20 cellular contexts compared by ENCODE assay signal in genomic region chr13:43227721-43228120, GRCh38.
A peak's percentile ranks its signal among the peaks of the same experiment; 100 is the strongest.
DNase-seq lines count a peak whose midpoint lies in the region; ATAC-seq and TF ChIP-seq lines count a peak whose summit lies in the region.
"Had no signal": no experiment of that assay in that cellular context is flagged by ENCODE, and none has a peak within 500 bp of the region (broad histone marks: within the 10 kb centered on the region; RNA-seq: fewer than 3 reads in every experiment).

No MANE protein-coding gene starts in this region.

- peak; percentile 5 for DNase-seq in COR-L47 (lab: John Stamatoyannopoulos, UW)
- peak; percentile 27 to 44 for DNase-seq in SJSA1 (ENCODE audit: low read depth in 1 of 2, low spot score in 2 of 2)
- peak; percentile 56 for DNase-seq in inferior parietal cortex (ENCODE audit: extremely low spot score)
- no peak for DNase-seq in smooth muscle cell (lab: John Stamatoyannopoulos, UW; ENCODE audit: unreplicated experiment)
- no peak for DNase-seq in activated naive CD4-positive, alpha-beta T cell treated with anti-CD3 and anti-CD28 coated beads, Interleukin-2, amount 10 ng/mL, durations not matched to agents 7 days and 5 days
- DNase-seq: activated CD8-positive, alpha-beta memory T cell treated with anti-CD3 and anti-CD28 coated beads, Interleukin-2, amount 10 ng/mL, durations not matched to agents 7 days and 5 days; Caco-2; effector CD4-positive, alpha-beta T cell; heart left ventricle; natural killer cell; NCI-H524 treated with DMSO at 0.1 percent for 48 hours; OCI-M1; stimulated activated CD4-positive, alpha-beta T cell treated with anti-CD3 and anti-CD28 coated beads, Interleukin-4, amount 100 ng/mL, for 1 hour; T1000 had no signal

- H3K4me1 ChIP-seq in HEK293 (ENCODE audit: control insufficient read depth, insufficient read depth, low read length) (no peaks in the 10 kb centered on the region), SJSA1 (replicated peaks) (peaks cover 25% of the 10 kb centered on the region), smooth muscle cell (ENCODE audit: low read depth) (no peaks in the 10 kb centered on the region)
- H3K4me1 ChIP-seq: Caco-2, heart left ventricle, parathyroid adenoma had no signal

- H2AFZ ChIP-seq in smooth muscle cell (ENCODE audit: low read depth), result no peak overlapping the region
- H2AFZ ChIP-seq: parathyroid adenoma had no signal

- POLR2A ChIA-PET in HEK293 (lab: Yijun Ruan, JAX), result interaction anchor here (0.6 kb wide), 1 partner anchor 83 kb away, joined by 3 read pairs; no protein-coding TSS in a partner anchor

- H3K27ac ChIP-seq in HEK293 (ENCODE audit: extremely low read depth, low read depth, low read length) (no peak overlapping the region), SJSA1 (no peak overlapping the region), smooth muscle cell (ENCODE audit: low read depth) (no peak overlapping the region)
- H3K27ac ChIP-seq: heart left ventricle, parathyroid adenoma had no signal

- no peaks in the 10 kb centered on the region for H3K9me3 Mint-ChIP-seq in activated naive CD4-positive, alpha-beta T cell treated with anti-CD3 and anti-CD28 coated beads, Interleukin-2, amount 10 ng/mL, durations not matched to agents 7 days and 5 days
- H3K9me3 Mint-ChIP-seq: activated T-helper 2 cell treated with anti-CD3 and anti-CD28 coated beads, Interferon-gamma antibody, Interleukin-2, Interleukin-4, amounts not matched to agents 10 μg/mL and 5 μg/mL and 100 μg/mL, durations not matched to agents 14 hours and 24 hours and 36 hours; memory B cell; natural killer cell had no signal

- H3K36me3 ChIP-seq in HEK293 (ENCODE audit: control insufficient read depth in 2 of 2, insufficient read depth in 1 of 2, low read length in 2 of 2), result no peaks in the 10 kb centered on the region
- H3K36me3 ChIP-seq in SJSA1, result no peaks in the 10 kb centered on the region
- no peaks in the 10 kb centered on the region for H3K36me3 ChIP-seq in smooth muscle cell (ENCODE audit: low read depth)
- H3K36me3 ChIP-seq: heart left ventricle had no signal

- H4K20me1 ChIP-seq in smooth muscle cell (ENCODE audit: low read depth), result no peaks in the 10 kb centered on the region

- no peak overlapping the region for H3K4me2 ChIP-seq in smooth muscle cell

- no peak overlapping the region for H3K4me3 Mint-ChIP-seq in activated naive CD4-positive, alpha-beta T cell treated with anti-CD3 and anti-CD28 coated beads, Interleukin-2, amount 10 ng/mL, durations not matched to agents 7 days and 5 days
- H3K4me3 Mint-ChIP-seq: activated CD8-positive, alpha-beta memory T cell treated with anti-CD3 and anti-CD28 coated beads, Interleukin-2, amount 10 ng/mL, durations not matched to agents 7 days and 5 days; memory B cell; natural killer cell had no signal

- H3K9me3 ChIP-seq in HEK293 (ENCODE audit: control insufficient read depth, insufficient read depth, low read depth, low read length), result no peaks in the 10 kb centered on the region
- H3K9me3 ChIP-seq in SJSA1 (replicated peaks), result no peaks in the 10 kb centered on the region
- H3K9me3 ChIP-seq in smooth muscle cell (replicated peaks; ENCODE audit: low read depth), result no peaks in the 10 kb centered on the region
- H3K9me3 ChIP-seq: Caco-2, heart left ventricle had no signal

- H3K4me3 ChIP-seq in HEK293 (ENCODE audit: low read depth, low read length), result no peak overlapping the region
- no peak overlapping the region for H3K4me3 ChIP-seq in SJSA1
- no peak overlapping the region for H3K4me3 ChIP-seq in smooth muscle cell
- H3K4me3 ChIP-seq: heart left ventricle had no signal

- H3K27ac Mint-ChIP-seq in activated naive CD4-positive, alpha-beta T cell treated with anti-CD3 and anti-CD28 coated beads, Interleukin-2, amount 10 ng/mL, durations not matched to agents 7 days and 5 days, result no peak overlapping the region
- H3K27ac Mint-ChIP-seq: activated CD8-positive, alpha-beta memory T cell treated with anti-CD3 and anti-CD28 coated beads, Interleukin-2, amount 10 ng/mL, durations not matched to agents 7 days and 5 days; activated T-helper 2 cell treated with anti-CD3 and anti-CD28 coated beads, Interferon-gamma antibody, Interleukin-2, Interleukin-4, amounts not matched to agents 10 μg/mL and 5 μg/mL and 100 μg/mL, durations not matched to agents 14 hours and 24 hours and 36 hours; memory B cell; natural killer cell had no signal

- 7% methylated on average over 2 of the region's 2 CpGs for WGBS in smooth muscle cell (ENCODE audit: low lambda C conversion rate)

- no peaks in the 10 kb centered on the region for H3K79me2 ChIP-seq in smooth muscle cell (ENCODE audit: low read depth)
- H3K79me2 ChIP-seq: parathyroid adenoma had no signal

- no peaks in the 10 kb centered on the region for H3K27me3 ChIP-seq in SJSA1 (replicated peaks)
- H3K27me3 ChIP-seq in smooth muscle cell (ENCODE audit: low read depth), result no peaks in the 10 kb centered on the region
- H3K27me3 ChIP-seq: heart left ventricle had no signal

- no peak overlapping the region for H3K9ac ChIP-seq in smooth muscle cell (ENCODE audit: low read depth)
- H3K9ac ChIP-seq: parathyroid adenoma had no signal

- TF ChIP-seq CTCF in HEK293 (tag by site-specific recombination; IDR thresholded peaks at IDR 0.05), result no peak
- TF ChIP-seq CTCF in smooth muscle cell (IDR thresholded peaks at IDR 0.05; ENCODE audit: borderline replicate concordance, insufficient read depth, poor library complexity, severe bottlenecking), result no peak

- no peaks in the 10 kb centered on the region for H3F3A ChIP-seq in smooth muscle cell (ENCODE audit: low read depth)

- peaks cover 8% of the 10 kb centered on the region for H3K27me3 Mint-ChIP-seq in activated naive CD4-positive, alpha-beta T cell treated with anti-CD3 and anti-CD28 coated beads, Interleukin-2, amount 10 ng/mL, durations not matched to agents 7 days and 5 days

- ATAC-seq in GM21390 (IDR thresholded peaks at IDR 0.05; ENCODE audit: unreplicated experiment), result no peak
- no peak for ATAC-seq in HG02840 (IDR thresholded peaks at IDR 0.05; ENCODE audit: low FRiP score, unreplicated experiment)
- ATAC-seq: activated CD8-positive, alpha-beta memory T cell treated with anti-CD3 and anti-CD28 coated beads, Interleukin-2, amount 10 ng/mL, durations not matched to agents 7 days and 5 days; heart left ventricle; natural killer cell had no signal

- CTCF ChIA-PET in HEK293 (lab: Yijun Ruan, JAX), result no interaction called here
- CTCF ChIA-PET in activated naive CD4-positive, alpha-beta T cell treated with anti-CD3 and anti-CD28 coated beads, Interleukin-2, amount 10 ng/mL, durations not matched to agents 7 days and 5 days (lab: Charles Lee), result no interaction called here

- H3K36me3 Mint-ChIP-seq in activated naive CD4-positive, alpha-beta T cell treated with anti-CD3 and anti-CD28 coated beads, Interleukin-2, amount 10 ng/mL, durations not matched to agents 7 days and 5 days, result no peaks in the 10 kb centered on the region
- H3K36me3 Mint-ChIP-seq: activated CD8-positive, alpha-beta memory T cell treated with anti-CD3 and anti-CD28 coated beads, Interleukin-2, amount 10 ng/mL, durations not matched to agents 7 days and 5 days; memory B cell; natural killer cell had no signal

- H3K4me1 Mint-ChIP-seq in activated naive CD4-positive, alpha-beta T cell treated with anti-CD3 and anti-CD28 coated beads, Interleukin-2, amount 10 ng/mL, durations not matched to agents 7 days and 5 days, result no peaks in the 10 kb centered on the region
- H3K4me1 Mint-ChIP-seq: activated CD8-positive, alpha-beta memory T cell treated with anti-CD3 and anti-CD28 coated beads, Interleukin-2, amount 10 ng/mL, durations not matched to agents 7 days and 5 days; natural killer cell had no signal

TF ChIP-seq in HEK293, 187 proteins besides CTCF, POLR2A, EP300 and RAD21:
- TF ChIP-seq ZNF416 (tag by site-specific recombination; IDR thresholded peaks at IDR 0.05) (no peak), ZFHX2 (tag by site-specific recombination; conservative IDR thresholded peaks at IDR 0.05) (peak; percentile 26; the same call in 1 of the 2 replicates)

Comparison
In these comparisons a context has a peak if more than half of its experiments do, and no peak if none do; other contexts are left out.
1. DNase-seq: peak in COR-L47 (single experiment), SJSA1 (2 of 2) and inferior parietal cortex (single experiment); none in smooth muscle cell (single experiment) and activated naive CD4-positive, alpha-beta T cell treated with anti-CD3 and anti-CD28 coated beads, Interleukin-2, amount 10 ng/mL, durations not matched to agents 7 days and 5 days (single experiment).